1 cellular context compared by ENCODE assay signal in the genomic region with DNA sequence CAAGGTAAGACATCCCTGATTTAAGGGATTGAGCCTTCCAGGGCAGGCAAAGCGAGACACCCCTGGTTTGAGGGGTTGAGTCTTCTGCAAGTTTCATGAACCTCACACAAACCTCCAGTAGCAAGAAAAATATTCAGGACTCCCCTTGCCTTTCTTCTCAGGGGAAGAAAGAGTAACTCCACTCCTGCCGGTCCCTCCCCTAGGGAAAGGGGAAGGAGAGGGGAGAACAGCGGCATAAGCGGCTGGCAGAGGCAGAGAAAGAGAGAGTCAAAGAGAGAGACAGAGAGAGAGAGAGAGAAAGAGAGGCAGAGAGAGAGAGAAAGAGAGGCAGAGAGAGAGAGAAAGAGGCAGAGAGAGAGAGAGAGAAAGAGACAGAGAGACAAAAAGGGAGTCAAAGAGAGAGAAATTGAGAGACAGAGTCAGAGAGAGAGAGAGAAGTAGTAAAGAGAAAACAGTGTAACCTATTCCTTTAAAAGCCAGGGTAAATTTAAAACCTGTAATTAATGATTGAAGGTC.
TF ChIP-seq lines count a peak whose summit lies in the region.

No MANE protein-coding gene starts in this region.

TF ChIP-seq in H1, 55 proteins besides CTCF, POLR2A, EP300 and RAD21:
- no peak for TF ChIP-seq TCF12 (IDR thresholded peaks at IDR 0.05; ENCODE audit: low read depth, low read length)
- TF ChIP-seq ZNF274 (IDR thresholded peaks at IDR 0.05; ENCODE audit: borderline replicate concordance, extremely low read depth, low read length) = no peak
- TF ChIP-seq NANOG (IDR thresholded peaks at IDR 0.05; ENCODE audit: insufficient read depth, low read depth, low read length, poor library complexity, severe bottlenecking) = no peak
- TF ChIP-seq JUND (IDR thresholded peaks at IDR 0.05; ENCODE audit: low read length) = no peak
- TF ChIP-seq EZH2 (IDR thresholded peaks at IDR 0.05; ENCODE audit: low read depth, low read length, severe bottlenecking) = no peak
- no peak for TF ChIP-seq CREB1 (IDR thresholded peaks at IDR 0.05)
- TF ChIP-seq SUZ12 (IDR thresholded peaks at IDR 0.05; ENCODE audit: low read length) = no peak
- no peak for TF ChIP-seq RFX5 (IDR thresholded peaks at IDR 0.05; ENCODE audit: borderline replicate concordance, low read depth, low read length)
- TF ChIP-seq SIX5 (IDR thresholded peaks at IDR 0.05; ENCODE audit: low read depth, low read length) = no peak
- TF ChIP-seq SIN3A (conservative IDR thresholded peaks at IDR 0.05 in 1 of 2, IDR thresholded peaks at IDR 0.05 in 1 of 2; ENCODE audit: low read depth in 1 of 2, low read length in 2 of 2) = no peak
- no peak for TF ChIP-seq TBP (IDR thresholded peaks at IDR 0.05; ENCODE audit: low read depth, low read length)
- no peak for TF ChIP-seq BRCA1 (IDR thresholded peaks at IDR 0.05; ENCODE audit: low read depth, low read length)
- TF ChIP-seq RBBP5 (IDR thresholded peaks at IDR 0.05; ENCODE audit: borderline replicate concordance, low read depth, low read length) = no peak
- no peak for TF ChIP-seq TAF1 (IDR thresholded peaks at IDR 0.05; ENCODE audit: low read depth, low read length)
- TF ChIP-seq GTF2F1 (IDR thresholded peaks at IDR 0.05; ENCODE audit: borderline replicate concordance, low read depth, low read length) = no peak
- no peak for TF ChIP-seq TAF7 (optimal IDR thresholded peaks at IDR 0.05; ENCODE audit: borderline replicate concordance, low read depth, low read length)
- no peak for TF ChIP-seq GABPA (IDR thresholded peaks at IDR 0.05; ENCODE audit: borderline replicate concordance, insufficient read depth, low read length)
- TF ChIP-seq, protein P1, sequence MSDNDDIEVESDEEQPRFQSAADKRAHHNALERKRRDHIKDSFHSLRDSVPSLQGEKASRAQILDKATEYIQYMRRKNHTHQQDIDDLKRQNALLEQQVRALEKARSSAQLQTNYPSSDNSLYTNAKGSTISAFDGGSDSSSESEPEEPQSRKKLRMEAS (IDR thresholded peaks at IDR 0.05) = no peak
- TF ChIP-seq, protein P2, sequence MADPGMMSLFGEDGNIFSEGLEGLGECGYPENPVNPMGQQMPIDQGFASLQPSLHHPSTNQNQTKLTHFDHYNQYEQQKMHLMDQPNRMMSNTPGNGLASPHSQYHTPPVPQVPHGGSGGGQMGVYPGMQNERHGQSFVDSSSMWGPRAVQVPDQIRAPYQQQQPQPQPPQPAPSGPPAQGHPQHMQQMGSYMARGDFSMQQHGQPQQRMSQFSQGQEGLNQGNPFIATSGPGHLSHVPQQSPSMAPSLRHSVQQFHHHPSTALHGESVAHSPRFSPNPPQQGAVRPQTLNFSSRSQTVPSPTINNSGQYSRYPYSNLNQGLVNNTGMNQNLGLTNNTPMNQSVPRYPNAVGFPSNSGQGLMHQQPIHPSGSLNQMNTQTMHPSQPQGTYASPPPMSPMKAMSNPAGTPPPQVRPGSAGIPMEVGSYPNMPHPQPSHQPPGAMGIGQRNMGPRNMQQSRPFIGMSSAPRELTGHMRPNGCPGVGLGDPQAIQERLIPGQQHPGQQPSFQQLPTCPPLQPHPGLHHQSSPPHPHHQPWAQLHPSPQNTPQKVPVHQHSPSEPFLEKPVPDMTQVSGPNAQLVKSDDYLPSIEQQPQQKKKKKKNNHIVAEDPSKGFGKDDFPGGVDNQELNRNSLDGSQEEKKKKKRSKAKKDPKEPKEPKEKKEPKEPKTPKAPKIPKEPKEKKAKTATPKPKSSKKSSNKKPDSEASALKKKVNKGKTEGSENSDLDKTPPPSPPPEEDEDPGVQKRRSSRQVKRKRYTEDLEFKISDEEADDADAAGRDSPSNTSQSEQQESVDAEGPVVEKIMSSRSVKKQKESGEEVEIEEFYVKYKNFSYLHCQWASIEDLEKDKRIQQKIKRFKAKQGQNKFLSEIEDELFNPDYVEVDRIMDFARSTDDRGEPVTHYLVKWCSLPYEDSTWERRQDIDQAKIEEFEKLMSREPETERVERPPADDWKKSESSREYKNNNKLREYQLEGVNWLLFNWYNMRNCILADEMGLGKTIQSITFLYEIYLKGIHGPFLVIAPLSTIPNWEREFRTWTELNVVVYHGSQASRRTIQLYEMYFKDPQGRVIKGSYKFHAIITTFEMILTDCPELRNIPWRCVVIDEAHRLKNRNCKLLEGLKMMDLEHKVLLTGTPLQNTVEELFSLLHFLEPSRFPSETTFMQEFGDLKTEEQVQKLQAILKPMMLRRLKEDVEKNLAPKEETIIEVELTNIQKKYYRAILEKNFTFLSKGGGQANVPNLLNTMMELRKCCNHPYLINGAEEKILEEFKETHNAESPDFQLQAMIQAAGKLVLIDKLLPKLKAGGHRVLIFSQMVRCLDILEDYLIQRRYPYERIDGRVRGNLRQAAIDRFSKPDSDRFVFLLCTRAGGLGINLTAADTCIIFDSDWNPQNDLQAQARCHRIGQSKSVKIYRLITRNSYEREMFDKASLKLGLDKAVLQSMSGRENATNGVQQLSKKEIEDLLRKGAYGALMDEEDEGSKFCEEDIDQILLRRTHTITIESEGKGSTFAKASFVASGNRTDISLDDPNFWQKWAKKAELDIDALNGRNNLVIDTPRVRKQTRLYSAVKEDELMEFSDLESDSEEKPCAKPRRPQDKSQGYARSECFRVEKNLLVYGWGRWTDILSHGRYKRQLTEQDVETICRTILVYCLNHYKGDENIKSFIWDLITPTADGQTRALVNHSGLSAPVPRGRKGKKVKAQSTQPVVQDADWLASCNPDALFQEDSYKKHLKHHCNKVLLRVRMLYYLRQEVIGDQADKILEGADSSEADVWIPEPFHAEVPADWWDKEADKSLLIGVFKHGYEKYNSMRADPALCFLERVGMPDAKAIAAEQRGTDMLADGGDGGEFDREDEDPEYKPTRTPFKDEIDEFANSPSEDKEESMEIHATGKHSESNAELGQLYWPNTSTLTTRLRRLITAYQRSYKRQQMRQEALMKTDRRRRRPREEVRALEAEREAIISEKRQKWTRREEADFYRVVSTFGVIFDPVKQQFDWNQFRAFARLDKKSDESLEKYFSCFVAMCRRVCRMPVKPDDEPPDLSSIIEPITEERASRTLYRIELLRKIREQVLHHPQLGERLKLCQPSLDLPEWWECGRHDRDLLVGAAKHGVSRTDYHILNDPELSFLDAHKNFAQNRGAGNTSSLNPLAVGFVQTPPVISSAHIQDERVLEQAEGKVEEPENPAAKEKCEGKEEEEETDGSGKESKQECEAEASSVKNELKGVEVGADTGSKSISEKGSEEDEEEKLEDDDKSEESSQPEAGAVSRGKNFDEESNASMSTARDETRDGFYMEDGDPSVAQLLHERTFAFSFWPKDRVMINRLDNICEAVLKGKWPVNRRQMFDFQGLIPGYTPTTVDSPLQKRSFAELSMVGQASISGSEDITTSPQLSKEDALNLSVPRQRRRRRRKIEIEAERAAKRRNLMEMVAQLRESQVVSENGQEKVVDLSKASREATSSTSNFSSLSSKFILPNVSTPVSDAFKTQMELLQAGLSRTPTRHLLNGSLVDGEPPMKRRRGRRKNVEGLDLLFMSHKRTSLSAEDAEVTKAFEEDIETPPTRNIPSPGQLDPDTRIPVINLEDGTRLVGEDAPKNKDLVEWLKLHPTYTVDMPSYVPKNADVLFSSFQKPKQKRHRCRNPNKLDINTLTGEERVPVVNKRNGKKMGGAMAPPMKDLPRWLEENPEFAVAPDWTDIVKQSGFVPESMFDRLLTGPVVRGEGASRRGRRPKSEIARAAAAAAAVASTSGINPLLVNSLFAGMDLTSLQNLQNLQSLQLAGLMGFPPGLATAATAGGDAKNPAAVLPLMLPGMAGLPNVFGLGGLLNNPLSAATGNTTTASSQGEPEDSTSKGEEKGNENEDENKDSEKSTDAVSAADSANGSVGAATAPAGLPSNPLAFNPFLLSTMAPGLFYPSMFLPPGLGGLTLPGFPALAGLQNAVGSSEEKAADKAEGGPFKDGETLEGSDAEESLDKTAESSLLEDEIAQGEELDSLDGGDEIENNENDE (IDR thresholded peaks at IDR 0.05; ENCODE audit: insufficient replicate concordance, low read length) = no peak
